ENCODE assay signal across 18 cellular contexts in genomic region chr3:55423888-55424287, GRCh38.
"Had no signal": no experiment of that assay in that cellular context is flagged by ENCODE, and none has a peak within 500 bp of the region (broad histone marks: within the 10 kb centered on the region; RNA-seq: fewer than 3 reads in every experiment).

No MANE protein-coding gene starts in this region.

- H3K4me1 ChIP-seq: colonic mucosa, esophagus squamous epithelium, foreskin keratinocyte, parathyroid adenoma, psoas muscle, thyroid gland, upper lobe of left lung, uterus had no signal

- ATAC-seq: foreskin keratinocyte, left lobe of liver, psoas muscle had no signal

- H3K27me3 ChIP-seq: colonic mucosa, esophagus squamous epithelium, foreskin keratinocyte, thyroid gland, upper lobe of left lung, uterus had no signal

- H3K9me3 ChIP-seq: colonic mucosa, esophagus squamous epithelium, thyroid gland, upper lobe of left lung, uterus had no signal

- H3K4me3 ChIP-seq: colonic mucosa, esophagus squamous epithelium, lung, psoas muscle, thyroid gland, upper lobe of left lung, uterus had no signal

- H3K9ac ChIP-seq: parathyroid adenoma had no signal

- DNase-seq: cerebellar nuclear complex; colonic mucosa; dermis blood vessel endothelial cell; esophagus squamous epithelium; foreskin keratinocyte; hippocampal formation; mesendoderm; naive B cell; psoas muscle; small intestine; stimulated activated CD4-positive, alpha-beta T cell treated with anti-CD3 and anti-CD28 coated beads, Interleukin-12 subunit alpha, Interleukin-12 subunit beta, amount 100 ng/mL, for 4 hours; stimulated activated naive CD4-positive, alpha-beta T cell; thyroid gland; upper lobe of left lung; uterus had no signal

- H3K36me3 ChIP-seq: colonic mucosa, esophagus squamous epithelium, thyroid gland, upper lobe of left lung, uterus had no signal

- H3K27ac ChIP-seq: colonic mucosa, esophagus squamous epithelium, foreskin keratinocyte, parathyroid adenoma, psoas muscle, thyroid gland, upper lobe of left lung, uterus had no signal

- H3K79me2 ChIP-seq: parathyroid adenoma had no signal

- H2AFZ ChIP-seq: parathyroid adenoma had no signal
